ENCODE assay signal across 20 cellular contexts in the genomic region with DNA sequence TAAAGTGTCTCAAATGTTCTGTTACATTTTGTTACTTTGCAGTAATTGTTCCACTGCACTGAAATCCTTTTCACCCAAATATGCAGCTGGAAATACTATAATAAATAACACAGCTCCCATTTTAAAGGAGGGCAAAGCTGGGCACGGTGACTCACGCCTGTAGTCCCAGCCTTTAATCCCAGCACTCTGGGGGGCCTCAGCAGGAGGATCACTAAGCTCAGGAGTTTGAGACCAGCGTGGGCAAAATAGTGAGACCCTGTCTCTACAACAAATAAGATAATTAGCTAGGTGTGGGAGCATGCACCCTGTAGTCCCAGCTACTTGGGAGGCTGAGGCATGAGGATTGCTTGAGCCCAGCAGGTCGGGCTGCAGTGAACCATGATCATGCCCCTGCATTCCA.
"Had no signal": no experiment of that assay in that cellular context is flagged by ENCODE, and none has a peak within 500 bp of the region (broad histone marks: within the 10 kb centered on the region; RNA-seq: fewer than 3 reads in every experiment).

No MANE protein-coding gene starts in this region.

- ATAC-seq: left ventricle myocardium superior; natural killer cell; pancreas; right lobe of liver; stimulated activated naive B cell treated with anti-CD40 and anti-IgM and Interleukin-4, amounts not matched to agents 10 μg/mL and 1 μg/mL and 100 μg/mL, for 72 hours had no signal

- H3K27me3 Mint-ChIP-seq: memory B cell; stimulated activated naive B cell treated with anti-CD40 and anti-IgM and Interleukin-4, amounts not matched to agents 10 μg/mL and 1 μg/mL and 100 μg/mL, for 72 hours; stimulated activated naive CD8-positive, alpha-beta T cell treated with anti-CD3 and anti-CD28 coated beads, Interleukin-15, Interleukin-2, amounts not matched to agents 100 ng/mL and 50 ng/mL, for 24 hours had no signal

- H3K4me3 Mint-ChIP-seq: immature natural killer cell; memory B cell; natural killer cell; stimulated activated naive B cell treated with anti-CD40 and anti-IgM and Interleukin-4, amounts not matched to agents 10 μg/mL and 1 μg/mL and 100 μg/mL, for 72 hours; stimulated activated naive CD8-positive, alpha-beta T cell treated with anti-CD3 and anti-CD28 coated beads, Interleukin-15, Interleukin-2, amounts not matched to agents 100 ng/mL and 50 ng/mL, for 24 hours had no signal

- H3K4me1 ChIP-seq: pancreas, right lobe of liver had no signal

- H3K27ac ChIP-seq: coronary artery, pancreas, right lobe of liver, vagina had no signal

- H3K27me3 ChIP-seq: pancreas, right lobe of liver, vagina had no signal

- H3K9me3 ChIP-seq: pancreas, right lobe of liver, vagina had no signal

- H3K4me3 ChIP-seq: coronary artery, lung, pancreas, right lobe of liver, vagina had no signal

- H3K9me3 Mint-ChIP-seq: immature natural killer cell; memory B cell; natural killer cell; stimulated activated naive B cell treated with anti-CD40 and anti-IgM and Interleukin-4, amounts not matched to agents 10 μg/mL and 1 μg/mL and 100 μg/mL, for 72 hours; stimulated activated naive CD8-positive, alpha-beta T cell treated with anti-CD3 and anti-CD28 coated beads, Interleukin-15, Interleukin-2, amounts not matched to agents 100 ng/mL and 50 ng/mL, for 24 hours had no signal

- H3K36me3 Mint-ChIP-seq: immature natural killer cell, memory B cell, natural killer cell had no signal

- DNase-seq: dermis blood vessel endothelial cell; hypothalamus; immature natural killer cell; islet precursor cell; kidney glomerular epithelial cell; left ventricle myocardium superior; natural killer cell; occipital lobe; pancreas; retina; right lobe of liver; stimulated activated CD4-positive, alpha-beta T cell treated with anti-CD3 and anti-CD28 coated beads, Interleukin-15, amount 100 ng/mL, for 24 hours; stimulated activated CD4-positive, alpha-beta T cell treated with anti-CD3 and anti-CD28 coated beads, Interleukin-2, amount 100 ng/mL, for 48 hours; stimulated activated naive B cell treated with anti-CD40 and anti-IgM and Interleukin-4, amounts not matched to agents 10 μg/mL and 1 μg/mL and 100 μg/mL, for 72 hours; trophoblast cell had no signal

- H3K27ac Mint-ChIP-seq: immature natural killer cell; memory B cell; natural killer cell; stimulated activated naive B cell treated with anti-CD40 and anti-IgM and Interleukin-4, amounts not matched to agents 10 μg/mL and 1 μg/mL and 100 μg/mL, for 72 hours; stimulated activated naive CD8-positive, alpha-beta T cell treated with anti-CD3 and anti-CD28 coated beads, Interleukin-15, Interleukin-2, amounts not matched to agents 100 ng/mL and 50 ng/mL, for 24 hours had no signal

- H3K36me3 ChIP-seq: pancreas, right lobe of liver, vagina had no signal
